ENCODE assay signal across 15 cellular contexts in the genomic region with DNA sequence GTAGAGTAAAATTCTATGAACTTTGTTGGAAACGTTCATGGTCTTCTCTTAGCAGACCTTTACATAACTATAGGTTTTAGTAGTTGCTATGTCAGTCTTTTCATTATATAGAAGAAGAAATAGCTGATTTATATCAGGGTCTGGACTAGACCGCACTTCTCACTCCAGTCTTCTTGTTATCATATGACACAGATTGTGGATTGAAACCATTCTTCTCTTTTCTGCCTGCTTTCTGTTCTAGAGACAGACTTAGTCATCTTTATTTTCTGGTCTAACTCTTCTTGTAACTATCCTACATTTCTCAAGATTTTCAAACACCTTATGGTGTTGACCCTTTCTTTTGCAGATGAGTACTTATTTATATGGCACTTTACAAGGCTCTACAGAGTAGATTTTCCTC.
"Had no signal": no experiment of that assay in that cellular context is flagged by ENCODE, and none has a peak within 500 bp of the region (broad histone marks: within the 10 kb centered on the region; RNA-seq: fewer than 3 reads in every experiment).

No MANE protein-coding gene starts in this region.

- H3K9me3 ChIP-seq: right lobe of liver, SK-N-SH, stomach, upper lobe of right lung had no signal

- H3K27me3 Mint-ChIP-seq: activated CD8-positive, alpha-beta memory T cell treated with anti-CD3 and anti-CD28 coated beads, Interleukin-2, amount 10 ng/mL, durations not matched to agents 7 days and 5 days; memory B cell had no signal

- H3K27me3 ChIP-seq: cardiac muscle cell, neural progenitor cell, right lobe of liver, stomach, upper lobe of right lung had no signal

- ATAC-seq: activated CD8-positive, alpha-beta memory T cell treated with anti-CD3 and anti-CD28 coated beads, Interleukin-2, amount 10 ng/mL, durations not matched to agents 7 days and 5 days; right lobe of liver; upper lobe of right lung had no signal

- H3K4me3 Mint-ChIP-seq: activated CD8-positive, alpha-beta memory T cell treated with anti-CD3 and anti-CD28 coated beads, Interleukin-2, amount 10 ng/mL, durations not matched to agents 7 days and 5 days; memory B cell; neural progenitor cell had no signal

- H3K27ac Mint-ChIP-seq: activated CD8-positive, alpha-beta memory T cell treated with anti-CD3 and anti-CD28 coated beads, Interleukin-2, amount 10 ng/mL, durations not matched to agents 7 days and 5 days; memory B cell; neural progenitor cell had no signal

- H3K9me3 Mint-ChIP-seq: memory B cell, neural progenitor cell had no signal

- H3K4me1 Mint-ChIP-seq: memory B cell, neural progenitor cell had no signal

- H3K27ac ChIP-seq: cardiac muscle cell, neural progenitor cell, right lobe of liver, stomach, upper lobe of right lung had no signal

- H3K4me1 ChIP-seq: neural progenitor cell, upper lobe of right lung had no signal

- H3K4me3 ChIP-seq: cardiac muscle cell, neural progenitor cell, right lobe of liver, smooth muscle cell, stomach, upper lobe of right lung had no signal

- DNase-seq: activated CD4-positive, alpha-beta T cell treated with anti-CD3 and anti-CD28 coated beads for 1 hour; activated CD4-positive, alpha-beta T cell treated with anti-CD3 and anti-CD28 coated beads, Interleukin-2, amount 50 U/mL, for 48 hours; activated CD8-positive, alpha-beta memory T cell treated with anti-CD3 and anti-CD28 coated beads, Interleukin-2, amount 10 ng/mL, durations not matched to agents 7 days and 5 days; amniotic stem cell; dermis blood vessel endothelial cell; effector memory CD4-positive, alpha-beta T cell; right lobe of liver; SK-N-SH; stimulated activated CD4-positive, alpha-beta T cell treated with anti-CD3 and anti-CD28 coated beads, Interleukin-4, amount 100 ng/mL, for 1 hour; stomach; upper lobe of right lung had no signal
